1 cellular context compared by ENCODE assay signal in the genomic region with DNA sequence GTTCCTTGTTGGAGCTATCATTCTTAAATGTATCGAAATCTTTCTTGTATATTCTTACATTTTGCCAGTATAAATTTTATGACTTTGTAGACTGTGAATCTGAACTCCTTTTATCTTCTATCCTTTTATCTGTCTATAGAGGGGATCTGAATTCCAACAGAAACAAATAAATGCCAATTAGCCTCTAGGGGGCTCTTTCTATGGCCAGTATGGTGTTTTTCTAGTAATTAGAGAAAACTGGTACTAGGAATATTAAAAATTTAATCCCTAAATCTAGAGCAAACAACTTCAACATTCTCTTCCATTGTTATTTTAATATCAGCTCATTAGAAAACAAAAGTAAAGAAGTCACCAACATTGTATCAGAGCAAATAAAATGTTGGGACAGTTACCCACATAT.
TF ChIP-seq lines count a peak whose summit lies in the region.

No MANE protein-coding gene starts in this region.

TF ChIP-seq in H1, 55 proteins besides CTCF, POLR2A, EP300 and RAD21:
- TF ChIP-seq CBX8 (IDR thresholded peaks at IDR 0.05; ENCODE audit: borderline replicate concordance, low read depth, low read length) (no peak), EZH2 (IDR thresholded peaks at IDR 0.05; ENCODE audit: low read depth, low read length, severe bottlenecking) (no peak), KDM5A (IDR thresholded peaks at IDR 0.05; ENCODE audit: low read length) (no peak), SUZ12 (IDR thresholded peaks at IDR 0.05; ENCODE audit: low read length) (no peak), ATF2 (IDR thresholded peaks at IDR 0.05; ENCODE audit: low read length) (no peak), YY1 (IDR thresholded peaks at IDR 0.05; ENCODE audit: low read depth, low read length) (no peak), CREB1 (IDR thresholded peaks at IDR 0.05) (no peak), RFX5 (IDR thresholded peaks at IDR 0.05; ENCODE audit: borderline replicate concordance, low read depth, low read length) (no peak), POLR2AphosphoS5 (IDR thresholded peaks at IDR 0.05; ENCODE audit: low read depth, low read length) (no peak), ASH2L (IDR thresholded peaks at IDR 0.05; ENCODE audit: low read length) (no peak)
TF ChIP-seq in H1: peak in this region for 0.
